Comparison of ENCODE assay signal across 12 cellular contexts in the genomic region with DNA sequence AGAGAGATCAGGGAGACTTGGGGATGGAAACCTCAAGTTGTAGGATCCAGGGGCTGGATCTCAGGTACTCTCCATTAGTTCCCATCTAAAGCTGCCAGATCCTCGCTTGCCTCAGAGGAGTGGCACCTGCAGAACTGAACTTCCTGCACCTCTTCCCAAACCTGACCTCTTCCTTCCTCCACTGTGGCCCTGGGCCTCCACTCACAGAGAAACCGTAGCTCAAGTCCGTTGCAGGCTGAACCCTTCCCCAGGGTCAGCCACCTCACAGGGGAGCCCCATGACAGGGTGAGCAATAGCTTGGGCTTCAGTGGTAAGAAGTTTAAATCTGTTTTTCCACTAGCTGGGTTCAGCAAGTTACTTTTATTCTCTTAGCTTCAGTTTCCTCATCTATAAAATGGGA. TPM values are rescaled to one million over a fixed set of nuclear protein-coding genes. Genes with fewer than 3 reads are reported as not detected.
DNase-seq lines count a peak whose midpoint lies in the region; ATAC-seq and TF ChIP-seq lines count a peak whose summit lies in the region.
"Had no signal": no experiment of that assay in that cellular context is flagged by ENCODE, and none has a peak within 500 bp of the region (broad histone marks: within the 10 kb centered on the region; RNA-seq: fewer than 3 reads in every experiment).

No MANE protein-coding gene starts in this region.

- CTCF ChIA-PET in RWPE1 (lab: Yijun Ruan, JAX): no interaction called here

- H3K9ac ChIP-seq in endodermal cell (ENCODE audit: extremely low read depth, low read length, poor library complexity, severe bottlenecking): peak overlapping the region; percentile 19

- H3K9me3 Mint-ChIP-seq in endodermal cell: no peaks in the 10 kb centered on the region
- H3K9me3 Mint-ChIP-seq in stimulated activated effector memory CD8-positive, alpha-beta T cell treated with anti-CD3 and anti-CD28 coated beads, Interleukin-12 subunit alpha, Interleukin-12 subunit beta, amount 100 ng/mL, for 72 hours: no peaks in the 10 kb centered on the region

- peak; percentile 16 to 35 for DNase-seq in activated CD4-positive, alpha-beta T cell treated with anti-CD3 and anti-CD28 coated beads, Interleukin-2, amount 50 U/mL, for 48 hours
- DNase-seq in activated CD4-positive, alpha-beta T cell treated with anti-CD3 and anti-CD28 coated beads for 4 hours: no peak
- DNase-seq in RWPE1 (ENCODE audit: low spot score) (no peak), endodermal cell (no peak), NCI-H2196 treated with DMSO at 0.1 percent for 48 hours (lab: John Stamatoyannopoulos, UW; ENCODE audit: unreplicated experiment) (no peak)
- peak in 1 of 2 donors; percentile 52 for DNase-seq in stimulated activated effector memory CD8-positive, alpha-beta T cell treated with anti-CD3 and anti-CD28 coated beads, Interleukin-12 subunit alpha, Interleukin-12 subunit beta, amount 100 ng/mL, for 72 hours (ENCODE audit: low spot score in 2 of 2)
- DNase-seq: amygdala, NCI-H524 had no signal

- H3K4me3 ChIP-seq in endodermal cell (ENCODE audit: low read length): no peak overlapping the region

- peaks cover 85% of the 10 kb centered on the region for H3K4me1 Mint-ChIP-seq in endodermal cell
- H3K4me1 Mint-ChIP-seq in stimulated activated effector memory CD8-positive, alpha-beta T cell treated with anti-CD3 and anti-CD28 coated beads, Interleukin-12 subunit alpha, Interleukin-12 subunit beta, amount 100 ng/mL, for 72 hours: peaks cover 58% of the 10 kb centered on the region

- H3K9me3 ChIP-seq in endodermal cell (ENCODE audit: control insufficient read depth, low read length): no peaks in the 10 kb centered on the region

- TF ChIP-seq CTCF in RWPE1 (conservative IDR thresholded peaks at IDR 0.05; ENCODE audit: low read depth) (no peak), endodermal cell (conservative IDR thresholded peaks at IDR 0.05) (no peak)

- POLR2A ChIA-PET in RWPE1 (lab: Yijun Ruan, JAX; ENCODE audit: low non-redundant PET): no interaction called here

- peaks cover 68% of the 10 kb centered on the region for H3K4me1 ChIP-seq in endodermal cell (ENCODE audit: control insufficient read depth, insufficient read depth, low read length)

- no peaks in the 10 kb centered on the region for H3K36me3 Mint-ChIP-seq in endodermal cell (ENCODE audit: low read depth)
- H3K36me3 Mint-ChIP-seq in stimulated activated effector memory CD8-positive, alpha-beta T cell treated with anti-CD3 and anti-CD28 coated beads, Interleukin-12 subunit alpha, Interleukin-12 subunit beta, amount 100 ng/mL, for 72 hours: peaks cover 41% of the 10 kb centered on the region

- peak overlapping the region; percentile 61 for H3K27ac ChIP-seq in RWPE1
- H3K27ac ChIP-seq in endodermal cell (ENCODE audit: low read depth, low read length): no peak overlapping the region

- no peaks in the 10 kb centered on the region for H3K27me3 Mint-ChIP-seq in endodermal cell (ENCODE audit: insufficient read depth)

- peaks cover 9% of the 10 kb centered on the region for H3K36me3 ChIP-seq in endodermal cell (ENCODE audit: control insufficient read depth, insufficient read depth, low read length)

- H3K27me3 ChIP-seq in endodermal cell (ENCODE audit: control insufficient read depth, insufficient read depth, low read length, poor library complexity, severe bottlenecking): no peaks in the 10 kb centered on the region

- WGBS in endodermal cell (ENCODE audit: insufficient coverage in 1 of 2, insufficient read length in 1 of 2), 2 experiments: 72 to 100% methylated on average over 1 to 3 of the region's 3 CpGs

- no peak overlapping the region for H3K4me3 Mint-ChIP-seq in endodermal cell
- peak overlapping the region; percentile 63 for H3K4me3 Mint-ChIP-seq in stimulated activated effector memory CD8-positive, alpha-beta T cell treated with anti-CD3 and anti-CD28 coated beads, Interleukin-12 subunit alpha, Interleukin-12 subunit beta, amount 100 ng/mL, for 72 hours

- H3K27ac Mint-ChIP-seq in endodermal cell: peak overlapping the region; percentile 97
- H3K27ac Mint-ChIP-seq in stimulated activated effector memory CD8-positive, alpha-beta T cell treated with anti-CD3 and anti-CD28 coated beads, Interleukin-12 subunit alpha, Interleukin-12 subunit beta, amount 100 ng/mL, for 72 hours: peak overlapping the region; percentile 97

- ATAC-seq in stimulated activated effector memory CD8-positive, alpha-beta T cell treated with anti-CD3 and anti-CD28 coated beads, Interleukin-12 subunit alpha, Interleukin-12 subunit beta, amount 100 ng/mL, for 72 hours: peak; percentile 57
- ATAC-seq in HG02763 (IDR thresholded peaks at IDR 0.05; ENCODE audit: unreplicated experiment) (no peak), HG02870 (IDR thresholded peaks at IDR 0.05; ENCODE audit: unreplicated experiment) (no peak)

RNA-seq across cellular contexts. Expression of gene CFAP45, which starts 11.7 kb away (rescaled TPM):
- total RNA-seq in endodermal cell: under 1 TPM; 0.49 to 0.55 TPM
- polyA plus RNA-seq in endodermal cell (2013, experiment 1 of 2): 0.96 TPM
- 0.54 TPM for polyA plus RNA-seq in endodermal cell (2013, experiment 2 of 2)

RNA-seq across cellular contexts. Expression of gene TAGLN2, which starts 13.6 kb away (rescaled TPM):
- total RNA-seq in endodermal cell: 100 to 1,000 TPM; 136 to 221 TPM
- polyA plus RNA-seq in endodermal cell (2013, experiment 1 of 2): 141 TPM
- 179 TPM for polyA plus RNA-seq in endodermal cell (2013, experiment 2 of 2)

RNA-seq across cellular contexts. Expression of gene IGSF9, which starts 33.7 kb away (rescaled TPM):
- total RNA-seq in endodermal cell: 1 to 10 TPM; 7.5 to 9.2 TPM
- 34.7 TPM for polyA plus RNA-seq in endodermal cell (2013, experiment 1 of 2)
- 30.4 TPM for polyA plus RNA-seq in endodermal cell (2013, experiment 2 of 2)
- total RNA-seq: LHCN-M2 had no signal
- polyA plus RNA-seq: fibroblast of lung had no signal

RNA-seq across cellular contexts. Expression of gene SLAMF9, which starts 42.4 kb away (rescaled TPM):
- total RNA-seq in endodermal cell: not detected
- polyA plus RNA-seq in endodermal cell (2013, experiment 1 of 2): not detected
- polyA plus RNA-seq in endodermal cell (2013, experiment 2 of 2): not detected
- total RNA-seq: fibroblast of lung, LHCN-M2 had no signal
- polyA plus RNA-seq: fibroblast of lung had no signal

RNA-seq across cellular contexts. Expression of gene VSIG8, which starts 49.2 kb away (rescaled TPM):
- total RNA-seq in endodermal cell: not detected
- polyA plus RNA-seq in endodermal cell (2013, experiment 1 of 2): not detected
- not detected for polyA plus RNA-seq in endodermal cell (2013, experiment 2 of 2)
- total RNA-seq: LHCN-M2 had no signal
- polyA plus RNA-seq: fibroblast of lung had no signal

Comparison
In these comparisons a context has a peak if more than half of its experiments do, and no peak if none do; other contexts are left out.
1. DNase-seq: peak in activated CD4-positive, alpha-beta T cell treated with anti-CD3 and anti-CD28 coated beads, Interleukin-2, amount 50 U/mL, for 48 hours (2 of 2); none in activated CD4-positive, alpha-beta T cell treated with anti-CD3 and anti-CD28 coated beads for 4 hours (0 of 2), RWPE1 (single experiment), endodermal cell (single experiment) and NCI-H2196 treated with DMSO at 0.1 percent for 48 hours (single experiment).